ENCODE assay signal across 8 cellular contexts in the genomic region with DNA sequence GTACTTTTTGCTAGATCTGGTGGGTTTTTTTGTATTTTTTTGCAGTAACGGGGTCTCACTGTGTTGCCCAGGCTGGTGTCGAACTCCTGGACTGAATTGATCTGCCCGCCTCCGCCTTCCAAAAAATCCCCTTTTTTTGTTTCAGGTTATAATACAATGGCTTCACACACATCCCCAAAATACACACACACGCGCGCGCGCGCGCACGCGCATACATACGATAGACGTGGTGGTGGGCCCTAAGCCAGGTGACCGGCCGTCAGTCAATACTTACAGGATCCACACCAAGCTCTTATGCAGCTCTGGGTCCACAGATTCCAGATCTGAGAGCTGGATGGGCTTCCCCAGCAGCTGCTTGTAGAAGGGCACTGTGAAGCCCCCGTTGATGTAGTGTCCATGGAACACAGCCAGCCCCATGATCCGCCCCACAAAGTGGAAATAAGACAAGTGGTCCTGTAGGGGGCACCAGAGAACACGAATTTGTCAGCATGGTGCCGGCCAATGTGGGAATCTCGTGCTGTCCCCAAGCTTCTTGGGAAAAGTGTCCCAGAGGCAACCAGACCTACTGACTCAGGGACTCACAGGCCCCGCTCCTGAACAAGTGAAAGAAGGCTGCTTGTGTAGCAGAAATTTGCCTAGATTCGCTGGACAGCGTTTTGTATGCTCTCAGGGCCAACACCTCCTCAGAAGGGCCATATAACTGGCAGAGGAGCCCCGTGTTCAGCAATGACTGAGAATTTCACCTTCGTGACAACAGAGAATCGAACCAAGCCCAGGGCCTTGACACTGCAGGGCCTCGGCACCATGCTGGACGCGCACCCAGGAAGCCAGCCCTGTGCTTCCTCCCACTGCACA.
DNase-seq lines count a peak whose midpoint lies in the region; ATAC-seq and TF ChIP-seq lines count a peak whose summit lies in the region.

No MANE protein-coding gene starts in this region.

- peak overlapping the region; percentile 79 to 87 for H3K27ac ChIP-seq in ascending aorta
- H3K27ac ChIP-seq in right cardiac atrium (ENCODE audit: low read length): peak overlapping the region; percentile 54

- H3K36me3 ChIP-seq in ascending aorta: peaks cover 62 to 81% of the 10 kb centered on the region in 2 donors

- H3K4me3 ChIP-seq in ascending aorta (peak overlapping the region in 1 of 2 donors; percentile 25), right cardiac atrium (ENCODE audit: low read length) (no peak overlapping the region)

- H3K4me1 ChIP-seq in ascending aorta (peaks cover 3 to 31% of the 10 kb centered on the region in 2 donors), right cardiac atrium (ENCODE audit: control insufficient read depth, insufficient read depth, low read length) (no peaks in the 10 kb centered on the region)

- peak; percentile 68 to 85 (median 70) for TF ChIP-seq CTCF in ascending aorta (IDR thresholded peaks at IDR 0.05)

- DNase-seq in GM03348 (ENCODE audit: low spot score): peak; percentile 90
- DNase-seq in NCI-H1092 treated with DMSO at 0.1 percent for 48 hours (lab: John Stamatoyannopoulos, UW): peak; percentile 67
- peak in 4 of 5 donors; percentile 41 to 62 (median 52) for DNase-seq in T-helper 1 cell
- DNase-seq in ascending aorta (ENCODE audit: low spot score in 2 of 2): peak; percentile 46 to 92
- peak; percentile 83 to 87 (median 85) for DNase-seq in right cardiac atrium
- DNase-seq in renal cortical epithelial cell (ENCODE audit: low read depth): peak; percentile 74

- peak; percentile 74 to 76 for ATAC-seq in right cardiac atrium
- ATAC-seq in GM18873 (IDR thresholded peaks at IDR 0.05; ENCODE audit: low FRiP score, unreplicated experiment): no peak
- no peak for ATAC-seq in HG03280 (IDR thresholded peaks at IDR 0.05; ENCODE audit: unreplicated experiment)

- intact Hi-C loops in ascending aorta (cut with DNase I): loop anchor here (1.0 to 5.0 kb wide), 4 partner anchors 82 to 273 kb away; a partner anchor contains a TSS
- intact Hi-C loops in right cardiac atrium (cut with DNase I): loop anchor here (2.0 to 10.0 kb wide), 3 partner anchors 104 to 272 kb away; a partner anchor contains a TSS

- 68% methylated on average over 31 of the region's 31 CpGs for WGBS in right cardiac atrium

- H3K27me3 ChIP-seq in ascending aorta (no peaks in the 10 kb centered on the region), right cardiac atrium (ENCODE audit: control insufficient read depth, insufficient read depth) (no peaks in the 10 kb centered on the region)

- no peaks in the 10 kb centered on the region for H3K9me3 ChIP-seq in ascending aorta
- H3K9me3 ChIP-seq in right cardiac atrium (ENCODE audit: control insufficient read depth, low read length): no peaks in the 10 kb centered on the region

Comparison
In these comparisons a context has a peak if more than half of its experiments do, and no peak if none do; other contexts are left out.
1. ATAC-seq: peak in right cardiac atrium (2 of 2); none in GM18873 (single experiment) and HG03280 (single experiment).
2. Peak in every context shown above with its lines, with median percentiles within 50 percentile points of each other: DNase-seq.